Comparison of ENCODE assay signal across 21 cellular contexts in genomic region chr3:140552898-140553297, GRCh38.
DNase-seq lines count a peak whose midpoint lies in the region; ATAC-seq and TF ChIP-seq lines count a peak whose summit lies in the region.
"Had no signal": no experiment of that assay in that cellular context is flagged by ENCODE, and none has a peak within 500 bp of the region (broad histone marks: within the 10 kb centered on the region; RNA-seq: fewer than 3 reads in every experiment).

No MANE protein-coding gene starts in this region.

- peak; percentile 35 for TF ChIP-seq CTCF in brain microvascular endothelial cell (IDR thresholded peaks at IDR 0.05; ENCODE audit: low read depth, low read length, missing control alignments)

- H3K4me3 ChIP-seq in brain microvascular endothelial cell (ENCODE audit: low read depth, low read length) = no peak overlapping the region
- H3K4me3 ChIP-seq: hepatocyte, vagina had no signal

- H3K27ac Mint-ChIP-seq in activated CD4-positive, alpha-beta memory T cell treated with anti-CD3 and anti-CD28 coated beads, Interleukin-2, amount 10 ng/mL, durations not matched to agents 7 days and 5 days = no peak overlapping the region

- peak; percentile 44 to 89 for ATAC-seq in left cardiac atrium
- no peak for ATAC-seq in GM19455 (IDR thresholded peaks at IDR 0.05; ENCODE audit: unreplicated experiment)
- no peak for ATAC-seq in GM18909 (IDR thresholded peaks at IDR 0.05; ENCODE audit: poor library complexity, unreplicated experiment)
- ATAC-seq: left colon, sciatic nerve had no signal

- H3K27ac ChIP-seq in brain microvascular endothelial cell = no peak overlapping the region
- H3K27ac ChIP-seq: hepatocyte, vagina had no signal

- POLR2A ChIA-PET in activated CD4-positive, alpha-beta memory T cell treated with anti-CD3 and anti-CD28 coated beads, Interleukin-2, amount 10 ng/mL, durations not matched to agents 7 days and 5 days (lab: Charles Lee) = no interaction called here

- H3K36me3 ChIP-seq in brain microvascular endothelial cell (replicated peaks) = no peaks in the 10 kb centered on the region
- H3K36me3 ChIP-seq: vagina had no signal

- in situ Hi-C loops in brain microvascular endothelial cell (cut with HindIII; ENCODE audit: low pct_ligation_motif_present, low sequenced_read_pairs) = no loop called here

- no peaks in the 10 kb centered on the region for H3K27me3 ChIP-seq in brain microvascular endothelial cell (replicated peaks)
- H3K27me3 ChIP-seq: hepatocyte, vagina had no signal

- H3K9me3 Mint-ChIP-seq in activated CD4-positive, alpha-beta memory T cell treated with anti-CD3 and anti-CD28 coated beads, Interleukin-2, amount 10 ng/mL, durations not matched to agents 7 days and 5 days = no peaks in the 10 kb centered on the region

- intact Hi-C loops in left cardiac atrium (cut with DNase I) = no loop called here

- H3K4me3 Mint-ChIP-seq in activated CD4-positive, alpha-beta memory T cell treated with anti-CD3 and anti-CD28 coated beads, Interleukin-2, amount 10 ng/mL, durations not matched to agents 7 days and 5 days = no peak overlapping the region

- no peaks in the 10 kb centered on the region for H3K4me1 Mint-ChIP-seq in activated CD4-positive, alpha-beta memory T cell treated with anti-CD3 and anti-CD28 coated beads, Interleukin-2, amount 10 ng/mL, durations not matched to agents 7 days and 5 days

- no peaks in the 10 kb centered on the region for H3K27me3 Mint-ChIP-seq in activated CD4-positive, alpha-beta memory T cell treated with anti-CD3 and anti-CD28 coated beads, Interleukin-2, amount 10 ng/mL, durations not matched to agents 7 days and 5 days

- H3K36me3 Mint-ChIP-seq in activated CD4-positive, alpha-beta memory T cell treated with anti-CD3 and anti-CD28 coated beads, Interleukin-2, amount 10 ng/mL, durations not matched to agents 7 days and 5 days (ENCODE audit: low read depth) = no peaks in the 10 kb centered on the region

- CTCF ChIA-PET in activated CD4-positive, alpha-beta memory T cell treated with anti-CD3 and anti-CD28 coated beads, Interleukin-2, amount 10 ng/mL, durations not matched to agents 7 days and 5 days (lab: Charles Lee) = no interaction called here

- DNase-seq in Daoy (ENCODE audit: low read depth) (peak; percentile 39), M059J (ENCODE audit: low read depth) (peak; percentile 87), brain microvascular endothelial cell (no peak), left cardiac atrium (no peak), islet precursor cell (no peak)
- DNase-seq in activated CD4-positive, alpha-beta memory T cell treated with anti-CD3 and anti-CD28 coated beads, Interleukin-2, amount 10 ng/mL, durations not matched to agents 7 days and 5 days = no peak
- DNase-seq: activated CD4-positive, CD25-positive, alpha-beta regulatory T cell treated with anti-CD3 and anti-CD28 coated beads, Interleukin-2, amount 50 U/mL, for 72 hours; activated effector memory CD4-positive, alpha-beta T cell treated with anti-CD3 and anti-CD28 coated beads, Interleukin-2, amount 50 U/mL, for 16 hours; anterior cingulate cortex; cortex of kidney; erythroblast; IMR-90; left colon; NCI-H1417 treated with DMSO at 0.1 percent for 48 hours; occipital lobe; SHP77 had no signal

Comparison
In these comparisons a context has a peak if more than half of its experiments do, and no peak if none do; other contexts are left out.
1. DNase-seq: peak in Daoy (single experiment) and M059J (single experiment); none in brain microvascular endothelial cell (single experiment), left cardiac atrium (single experiment), activated CD4-positive, alpha-beta memory T cell treated with anti-CD3 and anti-CD28 coated beads, Interleukin-2, amount 10 ng/mL, durations not matched to agents 7 days and 5 days (single experiment) and islet precursor cell (single experiment).
2. ATAC-seq: peak in left cardiac atrium (2 of 2); none in GM19455 (single experiment) and GM18909 (single experiment).